27 cellular contexts compared by ENCODE assay signal in genomic region chr22:45349916-45350315, GRCh38.
"Had no signal": no experiment of that assay in that cellular context is flagged by ENCODE, and none has a peak within 500 bp of the region (broad histone marks: within the 10 kb centered on the region; RNA-seq: fewer than 3 reads in every experiment).

No MANE protein-coding gene starts in this region.

- H3K9me3 ChIP-seq: stomach, suprapubic skin, testis, thoracic aorta, thyroid gland, tibial artery, tibial nerve, transverse colon, upper lobe of left lung, upper lobe of right lung, uterus, vagina had no signal

- DNase-seq: stimulated activated CD4-positive, alpha-beta T cell treated with anti-CD3 and anti-CD28 coated beads, Interleukin-2, amount 100 ng/mL, for 48 hours; stimulated activated CD4-positive, alpha-beta T cell treated with anti-CD3 and anti-CD28 coated beads, Interleukin-4, amount 100 ng/mL, for 1 hour; stimulated activated CD4-positive, alpha-beta T cell treated with anti-CD3 and anti-CD28 coated beads, Interleukin-4, amount 100 ng/mL, for 24 hours; stimulated activated CD4-positive, alpha-beta T cell treated with anti-CD3 and anti-CD28 coated beads, Interleukin-4, amount 100 ng/mL, for 4 hours; stimulated activated CD8-positive, alpha-beta memory T cell treated with anti-CD3 and anti-CD28 coated beads, Interleukin-4, amount 100 ng/mL, for 48 hours; stimulated activated naive B cell treated with anti-CD40 and anti-IgM and Interleukin-4, amounts not matched to agents 10 μg/mL and 1 μg/mL and 100 μg/mL, for 72 hours; stimulated activated naive CD4-positive, alpha-beta T cell; stimulated activated naive CD4-positive, alpha-beta T cell treated with Interleukin-2 at 50 U/mL for 16 hours; stimulated activated naive CD8-positive, alpha-beta T cell treated with anti-CD3 and anti-CD28 coated beads, Interleukin-15, amount 100 ng/mL, for 72 hours; stimulated activated naive CD8-positive, alpha-beta T cell treated with anti-CD3 and anti-CD28 coated beads, Interleukin-15, Interleukin-2, amounts not matched to agents 100 U/mL and 50 U/mL, for 24 hours; stomach; substantia nigra; testis; thyroid gland; tibial artery; transverse colon; upper lobe of left lung; upper lobe of right lung; uterus had no signal

- H3K27ac ChIP-seq: stomach, suprapubic skin, testis, thoracic aorta, thyroid gland, tibial artery, tibial nerve, transverse colon, upper lobe of left lung, upper lobe of right lung, uterus, vagina had no signal

- H3K27me3 ChIP-seq: stomach, suprapubic skin, testis, thyroid gland, tibial artery, tibial nerve, transverse colon, upper lobe of left lung, upper lobe of right lung, uterus, vagina had no signal

- H3K27ac Mint-ChIP-seq: stimulated activated effector memory CD8-positive, alpha-beta T cell treated with anti-CD3 and anti-CD28 coated beads, Interleukin-12 subunit alpha, Interleukin-12 subunit beta, amount 100 ng/mL, for 72 hours; stimulated activated memory B cell treated with anti-CD40 and anti-IgM and Interleukin-4, amounts not matched to agents 10 μg/mL and 1 μg/mL and 100 μg/mL, for 72 hours; stimulated activated naive B cell treated with anti-CD40 and anti-IgM and Interleukin-4, amounts not matched to agents 10 μg/mL and 1 μg/mL and 100 μg/mL, for 72 hours; stimulated activated naive CD8-positive, alpha-beta T cell treated with anti-CD3 and anti-CD28 coated beads, Interleukin-15, Interleukin-2, amounts not matched to agents 100 ng/mL and 50 ng/mL, for 24 hours; type B pancreatic cell had no signal

- H3K4me1 Mint-ChIP-seq: stimulated activated effector memory CD8-positive, alpha-beta T cell treated with anti-CD3 and anti-CD28 coated beads, Interleukin-12 subunit alpha, Interleukin-12 subunit beta, amount 100 ng/mL, for 72 hours; stimulated activated memory B cell treated with anti-CD40 and anti-IgM and Interleukin-4, amounts not matched to agents 10 μg/mL and 1 μg/mL and 100 μg/mL, for 72 hours; stimulated activated naive B cell treated with anti-CD40 and anti-IgM and Interleukin-4, amounts not matched to agents 10 μg/mL and 1 μg/mL and 100 μg/mL, for 72 hours; stimulated activated naive CD8-positive, alpha-beta T cell treated with anti-CD3 and anti-CD28 coated beads, Interleukin-15, amount 100 ng/mL, for 72 hours had no signal

- H3K27me3 Mint-ChIP-seq: stimulated activated memory B cell treated with anti-CD40 and anti-IgM and Interleukin-4, amounts not matched to agents 10 μg/mL and 1 μg/mL and 100 μg/mL, for 72 hours; stimulated activated naive B cell treated with anti-CD40 and anti-IgM and Interleukin-4, amounts not matched to agents 10 μg/mL and 1 μg/mL and 100 μg/mL, for 72 hours; stimulated activated naive CD8-positive, alpha-beta T cell treated with anti-CD3 and anti-CD28 coated beads, Interleukin-15, amount 100 ng/mL, for 72 hours; stimulated activated naive CD8-positive, alpha-beta T cell treated with anti-CD3 and anti-CD28 coated beads, Interleukin-15, Interleukin-2, amounts not matched to agents 100 ng/mL and 50 ng/mL, for 24 hours; type B pancreatic cell had no signal

- H3K36me3 Mint-ChIP-seq: type B pancreatic cell had no signal

- H3K36me3 ChIP-seq: suprapubic skin, thoracic aorta, thyroid gland, transverse colon, upper lobe of left lung, upper lobe of right lung, uterus, vagina had no signal

- H3K9me3 Mint-ChIP-seq: stimulated activated effector memory CD8-positive, alpha-beta T cell treated with anti-CD3 and anti-CD28 coated beads, Interleukin-12 subunit alpha, Interleukin-12 subunit beta, amount 100 ng/mL, for 72 hours; stimulated activated memory B cell treated with anti-CD40 and anti-IgM and Interleukin-4, amounts not matched to agents 10 μg/mL and 1 μg/mL and 100 μg/mL, for 72 hours; stimulated activated naive B cell treated with anti-CD40 and anti-IgM and Interleukin-4, amounts not matched to agents 10 μg/mL and 1 μg/mL and 100 μg/mL, for 72 hours; stimulated activated naive CD8-positive, alpha-beta T cell treated with anti-CD3 and anti-CD28 coated beads, Interleukin-15, amount 100 ng/mL, for 72 hours; stimulated activated naive CD8-positive, alpha-beta T cell treated with anti-CD3 and anti-CD28 coated beads, Interleukin-15, Interleukin-2, amounts not matched to agents 100 ng/mL and 50 ng/mL, for 24 hours; type B pancreatic cell had no signal

- H3K4me1 ChIP-seq: stomach, suprapubic skin, testis, tibial artery, tibial nerve, transverse colon, upper lobe of left lung, upper lobe of right lung, uterus, vagina had no signal

- H3K4me3 Mint-ChIP-seq: stimulated activated effector memory CD8-positive, alpha-beta T cell treated with anti-CD3 and anti-CD28 coated beads, Interleukin-12 subunit alpha, Interleukin-12 subunit beta, amount 100 ng/mL, for 72 hours; stimulated activated memory B cell treated with anti-CD40 and anti-IgM and Interleukin-4, amounts not matched to agents 10 μg/mL and 1 μg/mL and 100 μg/mL, for 72 hours; stimulated activated naive B cell treated with anti-CD40 and anti-IgM and Interleukin-4, amounts not matched to agents 10 μg/mL and 1 μg/mL and 100 μg/mL, for 72 hours; stimulated activated naive CD8-positive, alpha-beta T cell treated with anti-CD3 and anti-CD28 coated beads, Interleukin-15, amount 100 ng/mL, for 72 hours; stimulated activated naive CD8-positive, alpha-beta T cell treated with anti-CD3 and anti-CD28 coated beads, Interleukin-15, Interleukin-2, amounts not matched to agents 100 ng/mL and 50 ng/mL, for 24 hours; type B pancreatic cell had no signal

- H3K4me3 ChIP-seq: stomach, suprapubic skin, testis, thoracic aorta, thyroid gland, tibial artery, tibial nerve, transverse colon, upper lobe of left lung, upper lobe of right lung, uterus, vagina had no signal

- ATAC-seq: stimulated activated effector memory CD8-positive, alpha-beta T cell treated with anti-CD3 and anti-CD28 coated beads, Interleukin-12 subunit alpha, Interleukin-12 subunit beta, amount 100 ng/mL, for 72 hours; stimulated activated memory B cell treated with anti-CD40 and anti-IgM and Interleukin-4, amounts not matched to agents 10 μg/mL and 1 μg/mL and 100 μg/mL, for 72 hours; stimulated activated naive B cell treated with anti-CD40 and anti-IgM and Interleukin-4, amounts not matched to agents 10 μg/mL and 1 μg/mL and 100 μg/mL, for 72 hours; stimulated activated naive CD8-positive, alpha-beta T cell treated with anti-CD3 and anti-CD28 coated beads, Interleukin-15, amount 100 ng/mL, for 72 hours; stimulated activated naive CD8-positive, alpha-beta T cell treated with anti-CD3 and anti-CD28 coated beads, Interleukin-15, Interleukin-2, amounts not matched to agents 100 U/mL and 50 U/mL, for 24 hours; upper lobe of right lung had no signal
